Comparison of ENCODE assay signal across 20 cellular contexts in the genomic region with DNA sequence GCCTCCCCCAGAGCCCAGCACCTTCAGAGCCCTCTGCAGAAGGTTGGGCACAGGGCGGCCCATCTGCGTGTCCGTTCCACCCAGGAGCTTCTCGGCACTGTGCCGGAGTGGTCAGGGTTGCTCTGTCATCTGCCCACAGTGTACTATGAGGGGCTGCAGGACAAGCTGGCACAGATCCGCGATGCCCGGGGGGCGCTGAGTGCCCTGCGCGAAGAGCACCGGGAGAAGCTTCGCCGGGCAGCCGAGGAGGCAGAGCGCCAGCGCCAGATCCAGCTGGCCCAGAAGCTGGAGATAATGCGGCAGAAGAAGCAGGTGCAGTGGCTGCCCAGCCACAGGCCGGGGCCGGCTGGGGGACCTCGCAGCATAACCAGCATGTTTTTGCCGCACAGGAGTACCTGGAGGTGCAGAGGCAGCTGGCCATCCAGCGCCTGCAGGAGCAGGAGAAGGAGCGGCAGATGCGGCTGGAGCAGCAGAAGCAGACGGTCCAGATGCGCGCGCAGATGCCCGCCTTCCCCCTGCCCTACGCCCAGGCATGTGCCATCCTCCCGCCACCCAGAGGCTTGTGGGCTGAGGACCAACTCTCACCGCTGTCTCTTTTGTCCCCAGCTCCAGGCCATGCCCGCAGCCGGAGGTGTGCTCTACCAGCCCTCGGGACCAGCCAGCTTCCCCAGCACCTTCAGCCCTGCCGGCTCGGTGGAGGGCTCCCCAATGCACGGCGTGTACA.
"Had no signal": no experiment of that assay in that cellular context is flagged by ENCODE, and none has a peak within 500 bp of the region (broad histone marks: within the 10 kb centered on the region; RNA-seq: fewer than 3 reads in every experiment).

No MANE protein-coding gene starts in this region.

- DNase-seq: activated B cell treated with CpG ODN at 0.5 μM for 24 hours; activated CD4-positive, alpha-beta T cell treated with anti-CD3 and anti-CD28 coated beads for 48 hours; activated CD8-positive, alpha-beta memory T cell treated with anti-CD3 and anti-CD28 coated beads, Interleukin-2, amount 50 U/mL, for 48 hours; activated naive CD8-positive, alpha-beta T cell treated with anti-CD3 and anti-CD28 coated beads for 36 hours; amygdala; body of pancreas; effector memory CD4-positive, alpha-beta T cell; foreskin keratinocyte; left cardiac atrium; mucosa of descending colon; naive thymus-derived CD4-positive, alpha-beta T cell; stimulated activated CD4-positive, alpha-beta T cell treated with anti-CD3 and anti-CD28 coated beads, Interleukin-4, amount 100 ng/mL, for 24 hours; stimulated activated naive CD4-positive, alpha-beta T cell; T-helper 2 cell; transverse colon had no signal

- H3K27ac Mint-ChIP-seq: activated B cell treated with CpG ODN at 0.5 μM for 24 hours; activated naive CD8-positive, alpha-beta T cell treated with anti-CD3 and anti-CD28 coated beads for 36 hours; activated T-helper 1 cell treated with anti-CD3 and anti-CD28 coated beads, Interleukin-12 subunit alpha, Interleukin-12 subunit beta, Interleukin-2, Interleukin-4 antibody, amounts not matched to agents 30 ng/mL and 10 ng/mL and 1 ng/mL, durations not matched to agents 14 hours and 24 hours and 36 hours; dendritic cell treated with granulocyte-macrophage colony-stimulating factor and Interleukin-4, amounts not matched to agents 40 ng/mL and 50 ng/mL, for 4 days had no signal

- H3K27ac ChIP-seq: body of pancreas, foreskin keratinocyte, parathyroid adenoma, skin epidermis, transverse colon, vagina had no signal

- H3K27me3 ChIP-seq: body of pancreas, foreskin keratinocyte, transverse colon, vagina had no signal

- H3K4me1 ChIP-seq: foreskin keratinocyte had no signal

- H2AFZ ChIP-seq: parathyroid adenoma had no signal

- H3K9ac ChIP-seq: parathyroid adenoma had no signal

- H3K4me3 ChIP-seq: body of pancreas, mucosa of descending colon, skin epidermis, transverse colon, vagina had no signal

- H3K9me3 ChIP-seq: body of pancreas, mucosa of descending colon, transverse colon, vagina had no signal

- H3K9me3 Mint-ChIP-seq: activated B cell treated with CpG ODN at 0.5 μM for 24 hours; activated naive CD8-positive, alpha-beta T cell treated with anti-CD3 and anti-CD28 coated beads for 36 hours; activated T-helper 1 cell treated with anti-CD3 and anti-CD28 coated beads, Interleukin-12 subunit alpha, Interleukin-12 subunit beta, Interleukin-2, Interleukin-4 antibody, amounts not matched to agents 30 ng/mL and 10 ng/mL and 1 ng/mL, durations not matched to agents 14 hours and 24 hours and 36 hours; dendritic cell treated with granulocyte-macrophage colony-stimulating factor and Interleukin-4, amounts not matched to agents 40 ng/mL and 50 ng/mL, for 4 days; naive thymus-derived CD4-positive, alpha-beta T cell had no signal

- H3K4me3 Mint-ChIP-seq: activated B cell treated with CpG ODN at 0.5 μM for 24 hours; activated naive CD8-positive, alpha-beta T cell treated with anti-CD3 and anti-CD28 coated beads for 36 hours; activated T-helper 1 cell treated with anti-CD3 and anti-CD28 coated beads, Interleukin-12 subunit alpha, Interleukin-12 subunit beta, Interleukin-2, Interleukin-4 antibody, amounts not matched to agents 30 ng/mL and 10 ng/mL and 1 ng/mL, durations not matched to agents 14 hours and 24 hours and 36 hours; dendritic cell treated with granulocyte-macrophage colony-stimulating factor and Interleukin-4, amounts not matched to agents 40 ng/mL and 50 ng/mL, for 4 days; naive thymus-derived CD4-positive, alpha-beta T cell had no signal

- ATAC-seq: body of pancreas; foreskin keratinocyte; naive thymus-derived CD4-positive, alpha-beta T cell had no signal

- H3K27me3 Mint-ChIP-seq: activated B cell treated with CpG ODN at 0.5 μM for 24 hours; activated naive CD8-positive, alpha-beta T cell treated with anti-CD3 and anti-CD28 coated beads for 36 hours; dendritic cell treated with granulocyte-macrophage colony-stimulating factor and Interleukin-4, amounts not matched to agents 40 ng/mL and 50 ng/mL, for 4 days; naive thymus-derived CD4-positive, alpha-beta T cell had no signal
